1 cellular context compared by ENCODE assay signal in the genomic region with DNA sequence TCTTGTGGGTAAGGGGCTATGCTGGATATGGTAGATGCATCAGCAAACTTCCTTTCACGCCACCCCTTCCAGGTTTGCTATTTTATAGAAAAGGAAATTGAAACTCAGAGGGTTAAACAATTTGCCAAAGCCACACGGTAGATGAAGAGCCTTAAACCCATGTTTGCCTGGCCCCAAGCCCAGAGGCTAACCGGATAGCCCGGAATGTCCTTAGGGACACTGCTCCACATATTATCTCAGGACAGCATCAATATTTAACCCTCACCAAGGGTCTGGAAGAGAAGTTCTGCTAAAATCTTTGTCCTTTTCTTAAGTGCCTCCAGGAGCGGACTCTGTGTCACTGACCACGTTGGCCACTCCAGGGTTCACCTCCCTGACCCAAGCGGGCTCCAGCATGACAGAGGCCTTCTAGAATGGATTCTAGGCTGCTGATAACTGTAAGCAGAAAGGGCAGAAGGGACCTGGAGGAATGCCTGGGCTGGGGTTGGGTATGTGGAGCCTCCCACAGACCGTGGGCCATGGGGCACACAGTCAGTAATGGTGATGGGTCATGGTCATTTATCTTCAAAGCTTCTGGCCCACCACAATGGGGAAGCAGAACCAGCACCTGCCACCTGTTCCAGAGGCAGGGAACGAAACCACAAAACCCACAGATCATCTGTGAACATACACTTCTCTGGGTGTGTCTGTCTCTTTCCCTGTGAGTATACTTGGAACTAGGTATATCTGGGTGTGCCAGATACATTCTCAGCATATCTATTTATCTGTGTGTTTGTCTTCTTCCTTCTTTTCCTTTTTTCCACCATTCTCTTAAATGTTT.
A peak's percentile ranks its signal among the peaks of the same experiment; 100 is the strongest.
TF ChIP-seq lines count a peak whose summit lies in the region.

No MANE protein-coding gene starts in this region.

TF ChIP-seq in K562, 482 proteins besides CTCF, POLR2A, EP300 and RAD21 (continued from another document and continues in another):
- TF ChIP-seq POLR2AphosphoS5 (IDR thresholded peaks at IDR 0.05; ENCODE audit: control insufficient read depth, insufficient read depth, low read depth, low read length) (0 out of 2 replicates have a peak, but pooled peaks have one; percentile 32), CLOCK (CRISPR knock-in tag; IDR thresholded peaks at IDR 0.05; ENCODE audit: borderline replicate concordance) (no peak), ZNF134 (CRISPR knock-in tag; conservative IDR thresholded peaks at IDR 0.05) (no peak), SMAD4 (CRISPR knock-in tag; conservative IDR thresholded peaks at IDR 0.05) (peak; percentile 83; the same call in 1 of the 2 replicates), LARP7 (IDR thresholded peaks at IDR 0.05) (no peak), CREB3 (tag; conservative IDR thresholded peaks at IDR 0.05; ENCODE audit: low read depth) (no peak), ZNF384 (IDR thresholded peaks at IDR 0.05; ENCODE audit: low read depth, low read length) (no peak), ZNF277 (CRISPR knock-in tag; IDR thresholded peaks at IDR 0.05; ENCODE audit: borderline replicate concordance) (no peak), NCOA6 (IDR thresholded peaks at IDR 0.05) (no peak), CBX1 (IDR thresholded peaks at IDR 0.05; ENCODE audit: low read depth) (no peak), SMAD3 (CRISPR knock-in tag; conservative IDR thresholded peaks at IDR 0.05) (no peak), ZNF407 (IDR thresholded peaks at IDR 0.05; ENCODE audit: low read depth) (no peak), ZNF124 (CRISPR knock-in tag; IDR thresholded peaks at IDR 0.05) (no peak), BCLAF1 (IDR thresholded peaks at IDR 0.05; ENCODE audit: borderline replicate concordance in 1 of 2, control insufficient read depth in 1 of 2, low read depth in 2 of 2, low read length in 1 of 2) (no peak), CEBPB (tag; IDR thresholded peaks at IDR 0.05) (no peak), KLF10 (CRISPR knock-in tag; IDR thresholded peaks at IDR 0.05) (no peak), ZNF766 (CRISPR knock-in tag; conservative IDR thresholded peaks at IDR 0.05) (0 out of 2 replicates have a peak, but pooled peaks have one; percentile 57), NCOR1 (IDR thresholded peaks at IDR 0.05) (peak; percentile 86), ZNF431 (CRISPR knock-in tag; IDR thresholded peaks at IDR 0.05) (no peak), GATAD2A (IDR thresholded peaks at IDR 0.05) (no peak), SRSF7 (optimal IDR thresholded peaks at IDR 0.05; ENCODE audit: low read depth, low read length) (no peak), ZNF507 (tag; conservative IDR thresholded peaks at IDR 0.05) (no peak), ZNF79 (CRISPR knock-in tag; IDR thresholded peaks at IDR 0.05; ENCODE audit: low read depth) (no peak), GATA2 (CRISPR knock-in tag; IDR thresholded peaks at IDR 0.05) (peak; percentile 76), ZNF121 (CRISPR knock-in tag; conservative IDR thresholded peaks at IDR 0.05) (no peak), ZNF175 (CRISPR knock-in tag; IDR thresholded peaks at IDR 0.05; ENCODE audit: low read depth) (no peak), ZNF408 (CRISPR knock-in tag; IDR thresholded peaks at IDR 0.05; ENCODE audit: low read depth) (no peak), PTTG1 (tag; IDR thresholded peaks at IDR 0.05; ENCODE audit: low read depth) (no peak), E2F8 (IDR thresholded peaks at IDR 0.05; ENCODE audit: low read depth, partially characterized antibody) (no peak), CC2D1A (IDR thresholded peaks at IDR 0.05) (no peak), NFE2 (IDR thresholded peaks at IDR 0.05; ENCODE audit: low read depth) (no peak), HLTF (IDR thresholded peaks at IDR 0.05) (no peak), BMI1 (IDR thresholded peaks at IDR 0.05; ENCODE audit: low read length) (no peak)
- TF ChIP-seq, protein P1, sequence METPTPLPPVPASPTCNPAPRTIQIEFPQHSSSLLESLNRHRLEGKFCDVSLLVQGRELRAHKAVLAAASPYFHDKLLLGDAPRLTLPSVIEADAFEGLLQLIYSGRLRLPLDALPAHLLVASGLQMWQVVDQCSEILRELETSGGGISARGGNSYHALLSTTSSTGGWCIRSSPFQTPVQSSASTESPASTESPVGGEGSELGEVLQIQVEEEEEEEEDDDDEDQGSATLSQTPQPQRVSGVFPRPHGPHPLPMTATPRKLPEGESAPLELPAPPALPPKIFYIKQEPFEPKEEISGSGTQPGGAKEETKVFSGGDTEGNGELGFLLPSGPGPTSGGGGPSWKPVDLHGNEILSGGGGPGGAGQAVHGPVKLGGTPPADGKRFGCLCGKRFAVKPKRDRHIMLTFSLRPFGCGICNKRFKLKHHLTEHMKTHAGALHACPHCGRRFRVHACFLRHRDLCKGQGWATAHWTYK (CRISPR knock-in tag; IDR thresholded peaks at IDR 0.05), result no peak
- TF ChIP-seq, protein P2, sequence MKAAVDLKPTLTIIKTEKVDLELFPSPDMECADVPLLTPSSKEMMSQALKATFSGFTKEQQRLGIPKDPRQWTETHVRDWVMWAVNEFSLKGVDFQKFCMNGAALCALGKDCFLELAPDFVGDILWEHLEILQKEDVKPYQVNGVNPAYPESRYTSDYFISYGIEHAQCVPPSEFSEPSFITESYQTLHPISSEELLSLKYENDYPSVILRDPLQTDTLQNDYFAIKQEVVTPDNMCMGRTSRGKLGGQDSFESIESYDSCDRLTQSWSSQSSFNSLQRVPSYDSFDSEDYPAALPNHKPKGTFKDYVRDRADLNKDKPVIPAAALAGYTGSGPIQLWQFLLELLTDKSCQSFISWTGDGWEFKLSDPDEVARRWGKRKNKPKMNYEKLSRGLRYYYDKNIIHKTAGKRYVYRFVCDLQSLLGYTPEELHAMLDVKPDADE (conservative IDR thresholded peaks at IDR 0.05; ENCODE audit: control insufficient read depth, low read depth, low read length), result no peak
